Comparison of ENCODE assay signal across 2 cellular contexts in the genomic region with DNA sequence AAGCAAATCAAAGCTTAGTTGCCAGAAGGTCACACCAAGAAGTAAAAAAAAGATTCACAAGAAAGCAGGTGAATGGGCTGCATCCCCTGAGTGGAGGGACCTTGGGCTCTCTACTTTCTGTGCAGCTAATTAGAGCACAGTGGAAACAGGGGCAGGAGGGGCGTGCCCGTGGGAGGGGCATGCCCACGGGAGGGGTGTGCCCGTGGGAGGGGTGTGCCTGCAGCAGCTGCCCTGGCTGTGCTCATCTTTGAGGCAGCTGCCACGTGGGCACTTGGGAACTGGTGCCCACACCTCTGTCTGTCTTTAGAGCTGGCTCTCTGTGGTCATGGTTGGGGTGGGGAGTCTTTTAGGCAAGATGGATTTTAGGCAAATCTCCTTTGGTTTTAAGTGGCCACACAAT.
TF ChIP-seq lines count a peak whose summit lies in the region.

No MANE protein-coding gene starts in this region.

TF ChIP-seq in IMR-90, 13 proteins besides CTCF, POLR2A, EP300 and RAD21:
- TF ChIP-seq MAZ (IDR thresholded peaks at IDR 0.05; ENCODE audit: borderline replicate concordance, low read depth, low read length) (no peak), RFX5 (IDR thresholded peaks at IDR 0.05; ENCODE audit: low read depth, low read length) (no peak), FOS (IDR thresholded peaks at IDR 0.05; ENCODE audit: low read depth, low read length) (no peak), RCOR1 (IDR thresholded peaks at IDR 0.05; ENCODE audit: insufficient replicate concordance, low read length) (no peak), BHLHE40 (IDR thresholded peaks at IDR 0.05; ENCODE audit: low read depth, low read length) (no peak), NFE2L2 (IDR thresholded peaks at IDR 0.05; ENCODE audit: low read depth, low read length) (no peak), ELK1 (IDR thresholded peaks at IDR 0.05; ENCODE audit: borderline replicate concordance, low read depth, low read length) (no peak), SMC3 (IDR thresholded peaks at IDR 0.05; ENCODE audit: low read depth, low read length) (no peak), CHD1 (IDR thresholded peaks at IDR 0.05; ENCODE audit: low read depth, low read length) (no peak), CEBPB (IDR thresholded peaks at IDR 0.05; ENCODE audit: low read depth, low read length) (no peak), MXI1 (IDR thresholded peaks at IDR 0.05; ENCODE audit: borderline replicate concordance, low read depth, low read length) (no peak), MAFK (IDR thresholded peaks at IDR 0.05; ENCODE audit: low read depth, low read length) (no peak)
- TF ChIP-seq, protein P1, sequence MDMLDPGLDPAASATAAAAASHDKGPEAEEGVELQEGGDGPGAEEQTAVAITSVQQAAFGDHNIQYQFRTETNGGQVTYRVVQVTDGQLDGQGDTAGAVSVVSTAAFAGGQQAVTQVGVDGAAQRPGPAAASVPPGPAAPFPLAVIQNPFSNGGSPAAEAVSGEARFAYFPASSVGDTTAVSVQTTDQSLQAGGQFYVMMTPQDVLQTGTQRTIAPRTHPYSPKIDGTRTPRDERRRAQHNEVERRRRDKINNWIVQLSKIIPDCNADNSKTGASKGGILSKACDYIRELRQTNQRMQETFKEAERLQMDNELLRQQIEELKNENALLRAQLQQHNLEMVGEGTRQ (IDR thresholded peaks at IDR 0.05; ENCODE audit: low read depth, low read length): no peak

TF ChIP-seq in GM12878, 131 proteins besides CTCF, POLR2A, EP300 and RAD21:
- TF ChIP-seq HDAC6 (IDR thresholded peaks at IDR 0.05; ENCODE audit: unreplicated experiment) (no peak), MYB (IDR thresholded peaks at IDR 0.05; ENCODE audit: borderline replicate concordance, low read depth, low read length) (no peak), SPI1 (IDR thresholded peaks at IDR 0.05; ENCODE audit: borderline replicate concordance, insufficient read depth, low read depth, low read length) (no peak), ZNF24 (IDR thresholded peaks at IDR 0.05) (no peak)
